22 cellular contexts compared by ENCODE assay signal in the genomic region with DNA sequence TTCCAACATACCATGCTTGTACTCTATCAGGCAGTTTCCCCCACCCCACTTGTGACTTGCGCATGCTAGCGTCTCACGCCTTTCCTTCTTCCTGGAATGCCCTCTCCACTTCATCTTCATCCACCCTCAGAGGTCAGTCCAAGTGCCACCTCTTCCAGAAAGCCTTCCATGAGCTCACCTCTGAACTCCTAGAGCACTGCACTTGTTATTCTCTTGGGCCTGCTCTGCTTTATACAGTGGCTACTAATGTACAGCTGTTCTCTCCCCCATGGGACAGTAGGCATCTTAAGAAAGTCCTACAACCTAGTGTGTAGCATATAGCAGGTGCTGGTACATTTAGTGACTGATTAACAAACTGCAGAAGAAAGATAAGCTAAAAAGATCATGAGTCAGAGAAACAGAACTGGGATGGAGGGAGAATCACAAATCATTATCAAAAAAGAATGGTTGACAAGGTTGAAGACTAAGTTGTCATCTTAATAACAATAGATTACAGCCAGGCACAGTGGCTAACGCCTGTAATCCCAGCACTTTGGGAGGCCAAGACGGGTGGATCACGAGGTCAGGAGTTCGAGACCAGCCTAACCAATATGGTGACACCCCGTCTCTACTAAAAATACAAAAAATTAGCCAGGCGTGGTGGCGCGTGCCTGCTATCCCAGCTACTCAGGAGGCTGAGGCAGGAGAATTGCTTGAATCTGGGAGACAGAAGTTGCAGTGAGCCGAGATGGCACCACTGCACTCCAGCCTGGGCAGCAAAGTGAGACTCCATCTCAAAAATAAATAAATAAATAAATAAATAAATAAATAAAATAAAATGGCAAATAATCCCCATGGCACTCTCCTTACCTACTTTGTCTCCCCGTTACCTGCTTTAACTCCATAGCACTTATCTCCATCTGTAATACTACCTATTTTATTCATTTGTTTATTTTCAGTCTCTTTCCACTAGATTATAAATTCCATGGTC. TPM values are rescaled to one million over a fixed set of nuclear protein-coding genes. Genes with fewer than 3 reads are reported as not detected.
DNase-seq lines count a peak whose midpoint lies in the region; ATAC-seq and TF ChIP-seq lines count a peak whose summit lies in the region.
"Had no signal": no experiment of that assay in that cellular context is flagged by ENCODE, and none has a peak within 500 bp of the region (broad histone marks: within the 10 kb centered on the region; RNA-seq: fewer than 3 reads in every experiment).

No MANE protein-coding gene starts in this region.

- no peaks in the 10 kb centered on the region for H3K4me1 ChIP-seq in testis
- H3K4me1 ChIP-seq: lower lobe of right lung had no signal

- ATAC-seq in GM18517 (IDR thresholded peaks at IDR 0.05; ENCODE audit: unreplicated experiment) (peak; percentile 75), GM21447 (IDR thresholded peaks at IDR 0.05; ENCODE audit: unreplicated experiment) (peak; percentile 84), HG03095 (IDR thresholded peaks at IDR 0.05; ENCODE audit: unreplicated experiment) (peak; percentile 74), HG02840 (IDR thresholded peaks at IDR 0.05; ENCODE audit: low FRiP score, unreplicated experiment) (no peak)
- ATAC-seq: lower lobe of right lung had no signal

- H3K27ac ChIP-seq in testis, result no peak overlapping the region
- H3K27ac ChIP-seq: lower lobe of right lung had no signal

- H3K9me3 ChIP-seq in testis, result no peaks in the 10 kb centered on the region
- H3K9me3 ChIP-seq: lower lobe of right lung had no signal

- TF ChIP-seq CTCF in testis (IDR thresholded peaks at IDR 0.05), result no peak

- no peaks in the 10 kb centered on the region for H3K27me3 ChIP-seq in testis

- 93% methylated on average over 13 of the region's 13 CpGs for WGBS in testis, 2 donors

- intact Hi-C loops in testis (cut with DNase I; ENCODE audit: low total_unique reads), result no loop called here

- no peak for TF ChIP-seq POLR2A in testis (IDR thresholded peaks at IDR 0.05)

- no peaks in the 10 kb centered on the region for H3K36me3 ChIP-seq in testis (ENCODE audit: low read depth, missing control alignments)
- H3K36me3 ChIP-seq: lower lobe of right lung had no signal

- H3K4me3 ChIP-seq in testis, result no peak overlapping the region
- H3K4me3 ChIP-seq: lower lobe of right lung had no signal

- DNase-seq in OCI-M1 (lab: John Stamatoyannopoulos, UW) (peak; percentile 92), testis (no peak), midbrain (lab: John Stamatoyannopoulos, UW) (no peak), GM03348 (ENCODE audit: low spot score) (no peak)
- DNase-seq: ACHN; activated CD4-positive, alpha-beta memory T cell treated with anti-CD3 and anti-CD28 coated beads for 36 hours; CD4-positive, alpha-beta memory T cell; central memory CD4-positive, alpha-beta T cell; EL; endodermal cell; Kasumi-1; lower lobe of right lung; NCI-H146; NCI-H446 had no signal

RNA-seq across cellular contexts. Expression of a gene that starts 16.3 kb away (rescaled TPM):
- total RNA-seq in testis, result 10 to 100 TPM; 14.6 to 34.7 TPM
- 55.0 TPM for polyA plus RNA-seq in testis (ENCODE audit: insufficient read depth, low read depth, low replicate concordance)
- total RNA-seq: CD4-positive, alpha-beta memory T cell; endodermal cell; SK-MEL-5 had no signal
- polyA plus RNA-seq: CD4-positive, alpha-beta memory T cell had no signal

RNA-seq across cellular contexts. Expression of a gene that starts 17.7 kb away (rescaled TPM):
- 10 to 100 TPM; 35.0 to 69.1 TPM for total RNA-seq in testis
- polyA plus RNA-seq in testis (ENCODE audit: insufficient read depth, low read depth, low replicate concordance), result 123 TPM
- total RNA-seq: activated CD4-positive, alpha-beta memory T cell treated with anti-CD3 and anti-CD28 coated beads for 36 hours; CD4-positive, alpha-beta memory T cell; endodermal cell; lower lobe of right lung; SK-MEL-5; subcutaneous adipose tissue had no signal
- polyA plus RNA-seq: adipose tissue; CD4-positive, alpha-beta memory T cell; neural cell had no signal

RNA-seq across cellular contexts. Expression of a gene that starts 26.2 kb away (rescaled TPM):
- 10 to 100 TPM; 40.8 to 46.1 TPM for total RNA-seq in testis
- 56.8 TPM for polyA plus RNA-seq in testis (ENCODE audit: insufficient read depth, low read depth, low replicate concordance)

RNA-seq across cellular contexts. Expression of a gene that starts 39.6 kb away (rescaled TPM):
- total RNA-seq in testis, result 100 to 1,000 TPM; 112 to 133 TPM
- polyA plus RNA-seq in testis (ENCODE audit: insufficient read depth, low read depth, low replicate concordance), result 84.9 TPM

RNA-seq across cellular contexts. Expression of a gene that starts 44.5 kb away (rescaled TPM):
- total RNA-seq in testis, result 10 to 100 TPM in 1 of 2 donors, 1 to 10 TPM in 1; 7.1 to 15.6 TPM
- 22.3 TPM for polyA plus RNA-seq in testis (ENCODE audit: insufficient read depth, low read depth, low replicate concordance)
- polyA plus RNA-seq: neural cell had no signal
